Comparison of ENCODE assay signal across 20 cellular contexts in genomic region chr1:232905324-232906034, GRCh38. TPM values are rescaled to one million over a fixed set of nuclear protein-coding genes. Genes with fewer than 3 reads are reported as not detected.
A peak's percentile ranks its signal among the peaks of the same experiment; 100 is the strongest.
DNase-seq lines count a peak whose midpoint lies in the region; ATAC-seq and TF ChIP-seq lines count a peak whose summit lies in the region.
"Had no signal": no experiment of that assay in that cellular context is flagged by ENCODE, and none has a peak within 500 bp of the region (broad histone marks: within the 10 kb centered on the region; RNA-seq: fewer than 3 reads in every experiment).

No MANE protein-coding gene starts in this region.

- H3K9me3 Mint-ChIP-seq in activated T-helper 2 cell treated with anti-CD3 and anti-CD28 coated beads, Interferon-gamma antibody, Interleukin-2, Interleukin-4, amounts not matched to agents 10 μg/mL and 5 μg/mL and 100 μg/mL, durations not matched to agents 14 hours and 24 hours and 36 hours = no peaks in the 10 kb centered on the region
- H3K9me3 Mint-ChIP-seq: CD8-positive, alpha-beta memory T cell; central memory CD8-positive, alpha-beta T cell had no signal

- peaks cover 74% of the 10 kb centered on the region for H3K4me1 Mint-ChIP-seq in activated T-helper 2 cell treated with anti-CD3 and anti-CD28 coated beads, Interferon-gamma antibody, Interleukin-2, Interleukin-4, amounts not matched to agents 10 μg/mL and 5 μg/mL and 100 μg/mL, durations not matched to agents 14 hours and 24 hours and 36 hours (ENCODE audit: low read depth)

- H3K4me3 ChIP-seq in left lung = no peak overlapping the region
- H3K4me3 ChIP-seq: lower lobe of right lung, sigmoid colon had no signal

- no peaks in the 10 kb centered on the region for H3K27me3 ChIP-seq in left lung
- H3K27me3 ChIP-seq: sigmoid colon had no signal

- no peaks in the 10 kb centered on the region for H3K27me3 Mint-ChIP-seq in activated T-helper 2 cell treated with anti-CD3 and anti-CD28 coated beads, Interferon-gamma antibody, Interleukin-2, Interleukin-4, amounts not matched to agents 10 μg/mL and 5 μg/mL and 100 μg/mL, durations not matched to agents 14 hours and 24 hours and 36 hours (ENCODE audit: low read depth)

- DNase-seq in EL = peak; percentile 22
- DNase-seq in activated T-helper 2 cell treated with anti-CD3 and anti-CD28 coated beads, Interferon-gamma antibody, Interleukin-2, Interleukin-4, amounts not matched to agents 10 μg/mL and 5 μg/mL and 100 μg/mL, durations not matched to agents 14 hours and 24 hours and 36 hours (ENCODE audit: low spot score) = no peak
- no peak for DNase-seq in left lung
- DNase-seq: CD8-positive, alpha-beta memory T cell; HCEC 1CT; hippocampal formation; lower lobe of right lung; NCI-H2029 treated with DMSO at 0.1 percent for 48 hours; nephron progenitor cell; Right ventricle myocardium superior; sigmoid colon; stimulated activated naive CD4-positive, alpha-beta T cell had no signal

- peak overlapping the region; percentile 64 for H3K27ac Mint-ChIP-seq in activated T-helper 2 cell treated with anti-CD3 and anti-CD28 coated beads, Interferon-gamma antibody, Interleukin-2, Interleukin-4, amounts not matched to agents 10 μg/mL and 5 μg/mL and 100 μg/mL, durations not matched to agents 14 hours and 24 hours and 36 hours
- H3K27ac Mint-ChIP-seq: nephron progenitor cell had no signal

- ATAC-seq in left lung = peak; percentile 30
- no peak for ATAC-seq in HG02938 (IDR thresholded peaks at IDR 0.05; ENCODE audit: unreplicated experiment)
- ATAC-seq in GM18873 (IDR thresholded peaks at IDR 0.05; ENCODE audit: low FRiP score, unreplicated experiment) = no peak
- ATAC-seq in GM19455 (IDR thresholded peaks at IDR 0.05; ENCODE audit: unreplicated experiment) = no peak

- intact Hi-C loops in activated T-helper 2 cell treated with anti-CD3 and anti-CD28 coated beads, Interferon-gamma antibody, Interleukin-2, Interleukin-4, amounts not matched to agents 10 μg/mL and 5 μg/mL and 100 μg/mL, durations not matched to agents 14 hours and 24 hours and 36 hours (cut with micrococcal nuclease) = no loop called here
- intact Hi-C loops in left lung (cut with DNase I) = no loop called here

- H3K9me3 ChIP-seq in KOPT-K1 (ENCODE audit: insufficient read depth, low read length, poor library complexity, severe bottlenecking) (no peaks in the 10 kb centered on the region), left lung (no peaks in the 10 kb centered on the region)
- H3K9me3 ChIP-seq: lower lobe of right lung, sigmoid colon had no signal

- H3K4me1 ChIP-seq in left lung = peaks cover 0 to 4% of the 10 kb centered on the region in 2 donors
- H3K4me1 ChIP-seq: sigmoid colon had no signal

- no peak for TF ChIP-seq CTCF in left lung (IDR thresholded peaks at IDR 0.05)

- no peak overlapping the region for H3K4me3 Mint-ChIP-seq in activated T-helper 2 cell treated with anti-CD3 and anti-CD28 coated beads, Interferon-gamma antibody, Interleukin-2, Interleukin-4, amounts not matched to agents 10 μg/mL and 5 μg/mL and 100 μg/mL, durations not matched to agents 14 hours and 24 hours and 36 hours (ENCODE audit: low read depth)
- H3K4me3 Mint-ChIP-seq: CD8-positive, alpha-beta memory T cell; central memory CD8-positive, alpha-beta T cell; nephron progenitor cell had no signal

- peak overlapping the region; percentile 25 for H3K27ac ChIP-seq in KOPT-K1 (ENCODE audit: low read depth, low read length, poor library complexity, severe bottlenecking)
- no peak overlapping the region for H3K27ac ChIP-seq in left lung
- H3K27ac ChIP-seq: epithelial cell of prostate, KMS-11, lower lobe of right lung, sigmoid colon had no signal

- no peaks in the 10 kb centered on the region for H3K36me3 ChIP-seq in KOPT-K1 (ENCODE audit: insufficient read depth, low read length)
- H3K36me3 ChIP-seq in left lung = no peaks in the 10 kb centered on the region
- H3K36me3 ChIP-seq: lower lobe of right lung, sigmoid colon had no signal

- H3K36me3 Mint-ChIP-seq in activated T-helper 2 cell treated with anti-CD3 and anti-CD28 coated beads, Interferon-gamma antibody, Interleukin-2, Interleukin-4, amounts not matched to agents 10 μg/mL and 5 μg/mL and 100 μg/mL, durations not matched to agents 14 hours and 24 hours and 36 hours (ENCODE audit: low read depth) = no peaks in the 10 kb centered on the region
- H3K36me3 Mint-ChIP-seq: activated naive CD4-positive, alpha-beta T cell treated with anti-CD3 and anti-CD28 coated beads, Interleukin-2, amount 50 U/mL, for 72 hours had no signal

RNA-seq across cellular contexts. Expression of gene NTPCR, which starts 44.9 kb away (rescaled TPM):
- total RNA-seq in activated T-helper 2 cell treated with anti-CD3 and anti-CD28 coated beads, Interferon-gamma antibody, Interleukin-2, Interleukin-4, amounts not matched to agents 10 μg/mL and 5 μg/mL and 100 μg/mL, durations not matched to agents 14 hours and 24 hours and 36 hours = 34.6 and 38.1 TPM in 2 replicates
- 10 to 100 TPM; 35.1 to 36.3 TPM for total RNA-seq in left lung
